ENCODE assay signal across 1 cellular context in genomic region chr16:57660715-57661463, GRCh38.
TF ChIP-seq lines count a peak whose summit lies in the region.

No MANE protein-coding gene starts in this region.

TF ChIP-seq in HepG2, 621 proteins besides CTCF, POLR2A, EP300 and RAD21 (continued from another document and continues in another):
- TF ChIP-seq ZBTB10 (CRISPR knock-in tag; IDR thresholded peaks at IDR 0.05; ENCODE audit: borderline replicate concordance) (no peak), ETS1 (CRISPR knock-in tag; IDR thresholded peaks at IDR 0.05) (no peak), TARDBP (CRISPR knock-in tag; IDR thresholded peaks at IDR 0.05) (0 out of 2 replicates have a peak, but pooled peaks have one; percentile 48), CEBPZ (IDR thresholded peaks at IDR 0.05; ENCODE audit: low read length) (no peak), ZNF660 (CRISPR knock-in tag; IDR thresholded peaks at IDR 0.05; ENCODE audit: borderline replicate concordance, low read depth) (no peak), SMC3 (IDR thresholded peaks at IDR 0.05; ENCODE audit: low read length) (no peak; the same call in 1 of the 2 replicates), CREB3 (CRISPR knock-in tag; IDR thresholded peaks at IDR 0.05) (no peak), ZFP62 (CRISPR knock-in tag; IDR thresholded peaks at IDR 0.05) (no peak), MIXL1 (CRISPR knock-in tag; IDR thresholded peaks at IDR 0.05) (no peak), WIZ (CRISPR knock-in tag; IDR thresholded peaks at IDR 0.05) (no peak), ZNF180 (CRISPR knock-in tag; IDR thresholded peaks at IDR 0.05; ENCODE audit: borderline replicate concordance, low read depth) (no peak), NFIB (CRISPR knock-in tag; IDR thresholded peaks at IDR 0.05; ENCODE audit: borderline replicate concordance) (no peak), ZNF776 (CRISPR knock-in tag; IDR thresholded peaks at IDR 0.05) (no peak), THAP9 (CRISPR knock-in tag; IDR thresholded peaks at IDR 0.05; ENCODE audit: borderline replicate concordance) (peak; percentile 32; the same call in 1 of the 2 replicates), AGO2 (optimal IDR thresholded peaks at IDR 0.05; ENCODE audit: low read depth, low read length) (no peak), ZNF841 (CRISPR knock-in tag; IDR thresholded peaks at IDR 0.05; ENCODE audit: borderline replicate concordance) (no peak), ZNF256 (CRISPR knock-in tag; conservative IDR thresholded peaks at IDR 0.05) (no peak), NBN (conservative IDR thresholded peaks at IDR 0.05) (no peak), ZNF883 (CRISPR knock-in tag; IDR thresholded peaks at IDR 0.05; ENCODE audit: not compliant biosample characterization) (peak; percentile 34), FOXK2 (IDR thresholded peaks at IDR 0.05) (no peak), ZNF704 (CRISPR knock-in tag; IDR thresholded peaks at IDR 0.05; ENCODE audit: borderline replicate concordance) (no peak), ZNF460 (CRISPR knock-in tag; IDR thresholded peaks at IDR 0.05; ENCODE audit: borderline replicate concordance) (no peak), POLR2AphosphoS5 (IDR thresholded peaks at IDR 0.05; ENCODE audit: low read depth, low read length) (no peak), FOXA3 (CRISPR knock-in tag; IDR thresholded peaks at IDR 0.05) (0 out of 2 replicates have a peak, but pooled peaks have one; percentile 19), SP140L (CRISPR knock-in tag; IDR thresholded peaks at IDR 0.05; ENCODE audit: borderline replicate concordance) (no peak), SETDB1 (CRISPR knock-in tag; IDR thresholded peaks at IDR 0.05; ENCODE audit: borderline replicate concordance) (no peak), SP5 (CRISPR knock-in tag; IDR thresholded peaks at IDR 0.05; ENCODE audit: borderline replicate concordance, low read depth) (no peak), SKIL (CRISPR knock-in tag; IDR thresholded peaks at IDR 0.05; ENCODE audit: borderline replicate concordance) (no peak), KDM1A (CRISPR knock-in tag; IDR thresholded peaks at IDR 0.05) (no peak), MAFK (conservative IDR thresholded peaks at IDR 0.05 in 1 of 2, IDR thresholded peaks at IDR 0.05 in 1 of 2; ENCODE audit: low read length in 2 of 2) (no peak), JUN (CRISPR knock-in tag; IDR thresholded peaks at IDR 0.05) (no peak; the same call in 1 of the 2 replicates), ZFP36L2 (CRISPR knock-in tag; IDR thresholded peaks at IDR 0.05) (no peak), CSRNP2 (CRISPR knock-in tag; conservative IDR thresholded peaks at IDR 0.05; ENCODE audit: low read depth) (no peak), HMG20B (CRISPR knock-in tag; conservative IDR thresholded peaks at IDR 0.05) (no peak), SRSF9 (IDR thresholded peaks at IDR 0.05; ENCODE audit: borderline replicate concordance, insufficient read depth, low read depth, low read length, poor library complexity, severe bottlenecking) (no peak), ZBTB4 (CRISPR knock-in tag; IDR thresholded peaks at IDR 0.05; ENCODE audit: borderline replicate concordance) (peak; percentile 84)
